14 cellular contexts compared by ENCODE assay signal in genomic region chr4:72896515-72896914, GRCh38.
A peak's percentile ranks its signal among the peaks of the same experiment; 100 is the strongest.
DNase-seq lines count a peak whose midpoint lies in the region; ATAC-seq, FAIRE-seq and TF ChIP-seq lines count a peak whose summit lies in the region.
"Had no signal": no experiment of that assay in that cellular context is flagged by ENCODE, and none has a peak within 500 bp of the region (broad histone marks: within the 10 kb centered on the region; RNA-seq: fewer than 3 reads in every experiment).

No MANE protein-coding gene starts in this region.

- H3K4me1 ChIP-seq in breast epithelium (no peaks in the 10 kb centered on the region), right lobe of liver (peaks cover 0 to 31% (median 17%) of the 10 kb centered on the region in 4 donors), uterus (peaks cover 6 to 9% of the 10 kb centered on the region in 2 donors)

- H3K4me3 Mint-ChIP-seq in MCF 10A (ENCODE audit: unreplicated experiment) = no peak overlapping the region
- H3K4me3 Mint-ChIP-seq: IgD-negative memory B cell had no signal

- no peaks in the 10 kb centered on the region for H3K27me3 Mint-ChIP-seq in MCF 10A (ENCODE audit: insufficient read depth, unreplicated experiment)
- H3K27me3 Mint-ChIP-seq: IgD-negative memory B cell had no signal

- no peak for TF ChIP-seq CTCF in MCF 10A (IDR thresholded peaks at IDR 0.05; ENCODE audit: unreplicated experiment)
- no peak for TF ChIP-seq CTCF in breast epithelium (IDR thresholded peaks at IDR 0.05)
- no peak for TF ChIP-seq CTCF in right lobe of liver (IDR thresholded peaks at IDR 0.05)
- no peak for TF ChIP-seq CTCF in uterus (IDR thresholded peaks at IDR 0.05)

- peak; percentile 78 for FAIRE-seq in endometrium (lab: Jason Lieb, UNC)
- FAIRE-seq: islet of Langerhans had no signal

- CTCF ChIA-PET in MCF 10A (lab: Yijun Ruan, JAX) = interaction anchor here (0.7 kb wide), 1 partner anchor 653 kb away, joined by 3 read pairs; no protein-coding TSS in a partner anchor

- 51% methylated on average over 3 of the region's 3 CpGs for WGBS in right lobe of liver (ENCODE audit: insufficient coverage, low coverage, low lambda C conversion rate, missing lambda C conversion rate)

- H3K27ac Mint-ChIP-seq in MCF 10A (ENCODE audit: low read depth, unreplicated experiment) = no peak overlapping the region
- H3K27ac Mint-ChIP-seq: IgD-negative memory B cell had no signal

- ATAC-seq in right lobe of liver (peak; percentile 87 to 97 (median 94)), HG02623 (IDR thresholded peaks at IDR 0.05; ENCODE audit: unreplicated experiment) (no peak)

- H3K36me3 Mint-ChIP-seq in MCF 10A (ENCODE audit: insufficient read depth, unreplicated experiment) = no peaks in the 10 kb centered on the region

- no peaks in the 10 kb centered on the region for H3K9me3 Mint-ChIP-seq in MCF 10A (ENCODE audit: unreplicated experiment)

- no peak overlapping the region for H3K27ac ChIP-seq in breast epithelium
- peak overlapping the region in 1 of 3 donors; percentile 28 for H3K27ac ChIP-seq in right lobe of liver
- H3K27ac ChIP-seq in uterus = peak overlapping the region; percentile 74 to 78

- H3K36me3 ChIP-seq in breast epithelium = no peaks in the 10 kb centered on the region
- no peaks in the 10 kb centered on the region for H3K36me3 ChIP-seq in right lobe of liver
- no peaks in the 10 kb centered on the region for H3K36me3 ChIP-seq in uterus

- H3K9me3 ChIP-seq in breast epithelium = no peaks in the 10 kb centered on the region
- H3K9me3 ChIP-seq in right lobe of liver = no peaks in the 10 kb centered on the region
- H3K9me3 ChIP-seq in uterus = no peaks in the 10 kb centered on the region

- H3K4me3 ChIP-seq in breast epithelium (no peak overlapping the region), right lobe of liver (no peak overlapping the region), uterus (no peak overlapping the region)
- H3K4me3 ChIP-seq: skin epidermis had no signal

- DNase-seq in MCF 10A (ENCODE audit: unreplicated experiment) = peak; percentile 55
- DNase-seq in breast epithelium (ENCODE audit: low spot score in 2 of 2) = no peak
- DNase-seq in right lobe of liver = no peak
- DNase-seq in uterus = peak; percentile 35 to 62
- no peak for DNase-seq in NCI-H1048 (lab: John Stamatoyannopoulos, UW)
- DNase-seq in NCI-H1092 treated with DMSO at 0.1 percent for 48 hours (lab: John Stamatoyannopoulos, UW) = no peak
- DNase-seq: 8988T, cerebellar nuclear complex, NCI-H510A treated with DMSO at 0.1 percent for 48 hours had no signal

- H3K27me3 ChIP-seq in breast epithelium (no peaks in the 10 kb centered on the region), right lobe of liver (no peaks in the 10 kb centered on the region), uterus (no peaks in the 10 kb centered on the region)

- H3K4me1 Mint-ChIP-seq in MCF 10A (ENCODE audit: insufficient read depth, unreplicated experiment) = peaks cover 10% of the 10 kb centered on the region
- H3K4me1 Mint-ChIP-seq: IgD-negative memory B cell had no signal

- intact Hi-C loops in MCF 10A (cut with micrococcal nuclease) (no loop called here), breast epithelium (cut with DNase I; ENCODE audit: low total_unique reads) (no loop called here), right lobe of liver (cut with DNase I) (no loop called here), uterus (cut with DNase I; ENCODE audit: low total_unique reads) (no loop called here)

- no TSS peak for BruUV-seq in MCF 10A (replicated peaks; lab: Mats Ljungman, UMichigan)

- POLR2A ChIA-PET in MCF 10A (lab: Yijun Ruan, JAX) = no interaction called here

- TF ChIP-seq POLR2A in breast epithelium (IDR thresholded peaks at IDR 0.05) (no peak), right lobe of liver (IDR thresholded peaks at IDR 0.05) (no peak), uterus (IDR thresholded peaks at IDR 0.05) (no peak)

Comparison
In these comparisons a context has a peak if more than half of its experiments do, and no peak if none do; other contexts are left out.
1. DNase-seq: peak in MCF 10A (single experiment) and uterus (2 of 2); none in breast epithelium (0 of 2), right lobe of liver (0 of 3), NCI-H1048 (single experiment) and NCI-H1092 treated with DMSO at 0.1 percent for 48 hours (single experiment).
2. H3K27ac ChIP-seq: peak in uterus (2 of 2); none in breast epithelium (0 of 2).